Comparison of ENCODE assay signal across 29 cellular contexts in genomic region chr7:115044224-115044623, GRCh38.
"Had no signal": no experiment of that assay in that cellular context is flagged by ENCODE, and none has a peak within 500 bp of the region (broad histone marks: within the 10 kb centered on the region; RNA-seq: fewer than 3 reads in every experiment).

No MANE protein-coding gene starts in this region.

- H3K9me3 Mint-ChIP-seq: activated CD4-positive, alpha-beta memory T cell treated with anti-CD3 and anti-CD28 coated beads, Interleukin-2, amount 10 ng/mL, durations not matched to agents 7 days and 5 days; activated T-cell treated with anti-CD3 and anti-CD28 coated beads, Interleukin-2, amount 50 U/mL, for 24 hours; activated T-cell treated with anti-CD3 and anti-CD28 coated beads, Interleukin-2, amount 50 U/mL, for 72 hours; central memory CD8-positive, alpha-beta T cell; dendritic cell treated with granulocyte-macrophage colony-stimulating factor and Interleukin-4, amounts not matched to agents 40 ng/mL and 50 ng/mL, for 4 days; endodermal cell had no signal

- H3K9me3 ChIP-seq: heart left ventricle had no signal

- H3K27me3 ChIP-seq: brain microvascular endothelial cell, dorsolateral prefrontal cortex, heart left ventricle had no signal

- H3K4me3 ChIP-seq: coronary artery, dorsolateral prefrontal cortex, heart left ventricle had no signal

- H3K4me1 Mint-ChIP-seq: activated CD4-positive, alpha-beta memory T cell treated with anti-CD3 and anti-CD28 coated beads, Interleukin-2, amount 10 ng/mL, durations not matched to agents 7 days and 5 days; activated CD4-positive, alpha-beta T cell treated with anti-CD3 and anti-CD28 coated beads, Interleukin-2, amount 10 ng/mL, durations not matched to agents 24 days and 14 days; central memory CD8-positive, alpha-beta T cell; endodermal cell had no signal

- H3K4me1 ChIP-seq: heart left ventricle had no signal

- FAIRE-seq: astrocyte, bronchial epithelial cell, frontal cortex had no signal

- H3K27ac Mint-ChIP-seq: activated CD4-positive, alpha-beta memory T cell treated with anti-CD3 and anti-CD28 coated beads, Interleukin-2, amount 10 ng/mL, durations not matched to agents 7 days and 5 days; activated CD4-positive, alpha-beta T cell treated with anti-CD3 and anti-CD28 coated beads for 36 hours; activated CD4-positive, alpha-beta T cell treated with anti-CD3 and anti-CD28 coated beads, Interleukin-2, amount 10 ng/mL, durations not matched to agents 24 days and 14 days; activated naive CD8-positive, alpha-beta T cell; activated T-cell treated with anti-CD3 and anti-CD28 coated beads, Interleukin-2, amount 50 U/mL, for 24 hours; activated T-cell treated with anti-CD3 and anti-CD28 coated beads, Interleukin-2, amount 50 U/mL, for 72 hours; dendritic cell treated with granulocyte-macrophage colony-stimulating factor and Interleukin-4, amounts not matched to agents 40 ng/mL and 50 ng/mL, for 4 days; endodermal cell had no signal

- H3K27ac ChIP-seq: brain microvascular endothelial cell, coronary artery, dorsolateral prefrontal cortex, heart left ventricle had no signal

- H3K27me3 Mint-ChIP-seq: activated CD4-positive, alpha-beta memory T cell treated with anti-CD3 and anti-CD28 coated beads, Interleukin-2, amount 10 ng/mL, durations not matched to agents 7 days and 5 days; activated CD4-positive, alpha-beta T cell treated with anti-CD3 and anti-CD28 coated beads for 36 hours; activated naive CD8-positive, alpha-beta T cell; activated T-cell treated with anti-CD3 and anti-CD28 coated beads, Interleukin-2, amount 50 U/mL, for 24 hours; central memory CD8-positive, alpha-beta T cell; dendritic cell treated with granulocyte-macrophage colony-stimulating factor and Interleukin-4, amounts not matched to agents 40 ng/mL and 50 ng/mL, for 4 days had no signal

- ATAC-seq: activated CD4-positive, alpha-beta T cell treated with anti-CD3 and anti-CD28 coated beads for 36 hours; activated T-cell treated with anti-CD3 and anti-CD28 coated beads, Interleukin-2, amount 50 U/mL, for 72 hours; esophagus mucosa; heart left ventricle had no signal

- DNase-seq: activated CD4-positive, alpha-beta memory T cell treated with anti-CD3 and anti-CD28 coated beads, Interleukin-2, amount 10 ng/mL, durations not matched to agents 7 days and 5 days; activated CD4-positive, alpha-beta T cell treated with anti-CD3 and anti-CD28 coated beads for 36 hours; activated CD4-positive, alpha-beta T cell treated with anti-CD3 and anti-CD28 coated beads, Interleukin-2, amount 10 ng/mL, durations not matched to agents 24 days and 14 days; activated CD4-positive, CD25-positive, alpha-beta regulatory T cell; activated CD4-positive, CD25-positive, alpha-beta regulatory T cell treated with anti-CD3 and anti-CD28 coated beads, Interleukin-2, amount 50 U/mL, for 72 hours; activated CD8-positive, alpha-beta memory T cell treated with anti-CD3 and anti-CD28 coated beads, Interleukin-2, amount 50 U/mL, for 48 hours; activated gamma-delta T cell treated with Interleukin-2 at 50 U/mL for 16 hours; activated naive CD4-positive, alpha-beta T cell treated with anti-CD3 and anti-CD28 coated beads, Interleukin-2, amount 50 U/mL, for 16 hours; activated naive CD4-positive, alpha-beta T cell treated with Interleukin-2 at 50 U/mL for 16 hours; activated T-cell treated with anti-CD3 and anti-CD28 coated beads for 4 hours; activated T-cell treated with anti-CD3 and anti-CD28 coated beads, Interleukin-2, amount 50 U/mL, for 24 hours; activated T-cell treated with anti-CD3 and anti-CD28 coated beads, Interleukin-2, amount 50 U/mL, for 72 hours; amniotic stem cell; anterior cingulate cortex; brain microvascular endothelial cell; dorsolateral prefrontal cortex; effector memory CD4-positive, alpha-beta T cell; endodermal cell; glutamatergic neuron; heart left ventricle; T-helper 2 cell had no signal

- H3K36me3 ChIP-seq: brain microvascular endothelial cell, heart left ventricle had no signal

- H3K4me3 Mint-ChIP-seq: activated CD4-positive, alpha-beta memory T cell treated with anti-CD3 and anti-CD28 coated beads, Interleukin-2, amount 10 ng/mL, durations not matched to agents 7 days and 5 days; activated CD4-positive, alpha-beta T cell treated with anti-CD3 and anti-CD28 coated beads for 36 hours; activated CD4-positive, alpha-beta T cell treated with anti-CD3 and anti-CD28 coated beads, Interleukin-2, amount 10 ng/mL, durations not matched to agents 24 days and 14 days; activated naive CD8-positive, alpha-beta T cell; activated T-cell treated with anti-CD3 and anti-CD28 coated beads, Interleukin-2, amount 50 U/mL, for 24 hours; activated T-cell treated with anti-CD3 and anti-CD28 coated beads, Interleukin-2, amount 50 U/mL, for 72 hours; central memory CD8-positive, alpha-beta T cell; dendritic cell treated with granulocyte-macrophage colony-stimulating factor and Interleukin-4, amounts not matched to agents 40 ng/mL and 50 ng/mL, for 4 days; endodermal cell had no signal
